9 cellular contexts compared by ENCODE assay signal in genomic region chr2:23349508-23349907, GRCh38.
"Had no signal": no experiment of that assay in that cellular context is flagged by ENCODE, and none has a peak within 500 bp of the region (broad histone marks: within the 10 kb centered on the region; RNA-seq: fewer than 3 reads in every experiment).

No MANE protein-coding gene starts in this region.

- H3K27ac ChIP-seq: GM23248 had no signal

- H3K4me3 ChIP-seq: GM23248, GM23338, HAP-1 had no signal

- H3K36me3 ChIP-seq: HAP-1 had no signal

- H3K4me1 ChIP-seq: HAP-1 had no signal

- DNase-seq: GOT3, H7, H9, HCEC 1CT, HFFc6 had no signal

- H3K4me2 ChIP-seq: GM23338 had no signal

- H3K9me3 ChIP-seq: HAP-1 had no signal

- H2AFZ ChIP-seq: GM23248, GM23338 had no signal

- H3K9ac ChIP-seq: GM23248 had no signal

- ATAC-seq: GM23338, HCT116 had no signal
